In the genomic region with DNA sequence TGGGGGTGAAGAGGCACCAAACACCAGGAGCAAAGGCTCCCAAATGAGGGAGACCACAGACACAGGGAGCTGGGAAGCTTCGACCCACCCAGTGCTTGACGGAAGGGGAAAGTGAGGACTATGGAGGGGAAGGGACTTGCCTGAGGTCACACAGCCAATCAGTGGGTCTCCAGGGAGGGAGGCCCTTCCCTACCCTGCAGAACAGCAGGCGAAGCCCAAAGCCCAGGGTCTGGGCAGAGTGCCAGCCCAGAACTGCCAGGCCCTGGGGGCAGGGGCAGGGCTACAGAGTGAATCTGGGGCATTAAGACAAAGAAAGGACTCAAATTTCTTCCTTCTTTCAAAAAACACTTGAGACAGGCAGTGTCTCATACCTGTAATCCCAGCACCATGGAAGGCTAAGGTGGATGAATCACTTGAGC, we compare ENCODE assay signal across 9 cellular contexts. TPM values are rescaled to one million over a fixed set of nuclear protein-coding genes. Genes with fewer than 3 reads are reported as not detected.
DNase-seq lines count a peak whose midpoint lies in the region; ATAC-seq and TF ChIP-seq lines count a peak whose summit lies in the region.
"Had no signal": no experiment of that assay in that cellular context is flagged by ENCODE, and none has a peak within 500 bp of the region (broad histone marks: within the 10 kb centered on the region; RNA-seq: fewer than 3 reads in every experiment).

No MANE protein-coding gene starts in this region.

- H3K27me3 ChIP-seq in CD4-positive, CD25-positive, alpha-beta regulatory T cell (ENCODE audit: control insufficient read depth, insufficient read depth, low read length), result no peaks in the 10 kb centered on the region
- H3K27me3 ChIP-seq: SJSA1 had no signal

- no peaks in the 10 kb centered on the region for H3K9me3 Mint-ChIP-seq in CD4-positive, CD25-positive, alpha-beta regulatory T cell
- H3K9me3 Mint-ChIP-seq in activated T-helper 2 cell treated with anti-CD3 and anti-CD28 coated beads, Interferon-gamma antibody, Interleukin-2, Interleukin-4, amounts not matched to agents 10 μg/mL and 5 μg/mL and 100 μg/mL, durations not matched to agents 14 hours and 24 hours and 36 hours, result no peaks in the 10 kb centered on the region
- H3K9me3 Mint-ChIP-seq in memory B cell (no peaks in the 10 kb centered on the region), chondrocyte (ENCODE audit: low read depth) (no peaks in the 10 kb centered on the region)

- no peaks in the 10 kb centered on the region for H3K9me3 ChIP-seq in CD4-positive, CD25-positive, alpha-beta regulatory T cell (ENCODE audit: control insufficient read depth in 2 of 2, low read length in 2 of 2)
- H3K9me3 ChIP-seq: SJSA1 had no signal

- intact Hi-C loops in activated T-helper 2 cell treated with anti-CD3 and anti-CD28 coated beads, Interferon-gamma antibody, Interleukin-2, Interleukin-4, amounts not matched to agents 10 μg/mL and 5 μg/mL and 100 μg/mL, durations not matched to agents 14 hours and 24 hours and 36 hours (cut with micrococcal nuclease), result no loop called here

- peaks cover 6 to 91% (median 56%) of the 10 kb centered on the region in 4 donors for H3K4me1 Mint-ChIP-seq in CD4-positive, CD25-positive, alpha-beta regulatory T cell
- H3K4me1 Mint-ChIP-seq in activated T-helper 2 cell treated with anti-CD3 and anti-CD28 coated beads, Interferon-gamma antibody, Interleukin-2, Interleukin-4, amounts not matched to agents 10 μg/mL and 5 μg/mL and 100 μg/mL, durations not matched to agents 14 hours and 24 hours and 36 hours (ENCODE audit: low read depth), result peaks cover 54% of the 10 kb centered on the region
- H3K4me1 Mint-ChIP-seq in memory B cell, result peaks cover 65% of the 10 kb centered on the region
- H3K4me1 Mint-ChIP-seq in chondrocyte (ENCODE audit: low read depth), result peaks cover 79% of the 10 kb centered on the region

- H3K4me3 Mint-ChIP-seq in CD4-positive, CD25-positive, alpha-beta regulatory T cell, result peak overlapping the region; percentile 62 to 89 (median 72)
- peak overlapping the region; percentile 80 for H3K4me3 Mint-ChIP-seq in activated T-helper 2 cell treated with anti-CD3 and anti-CD28 coated beads, Interferon-gamma antibody, Interleukin-2, Interleukin-4, amounts not matched to agents 10 μg/mL and 5 μg/mL and 100 μg/mL, durations not matched to agents 14 hours and 24 hours and 36 hours (ENCODE audit: low read depth)
- peak overlapping the region; percentile 79 for H3K4me3 Mint-ChIP-seq in memory B cell
- no peak overlapping the region for H3K4me3 Mint-ChIP-seq in chondrocyte (ENCODE audit: unreplicated experiment)

- H3K27me3 Mint-ChIP-seq in CD4-positive, CD25-positive, alpha-beta regulatory T cell, result no peaks in the 10 kb centered on the region
- no peaks in the 10 kb centered on the region for H3K27me3 Mint-ChIP-seq in activated T-helper 2 cell treated with anti-CD3 and anti-CD28 coated beads, Interferon-gamma antibody, Interleukin-2, Interleukin-4, amounts not matched to agents 10 μg/mL and 5 μg/mL and 100 μg/mL, durations not matched to agents 14 hours and 24 hours and 36 hours (ENCODE audit: low read depth)
- H3K27me3 Mint-ChIP-seq in memory B cell (no peaks in the 10 kb centered on the region), chondrocyte (ENCODE audit: low read depth) (no peaks in the 10 kb centered on the region)

- H3K4me1 ChIP-seq in CD4-positive, CD25-positive, alpha-beta regulatory T cell (ENCODE audit: control insufficient read depth, insufficient read depth, low read length, poor library complexity, severe bottlenecking), result peaks cover 70% of the 10 kb centered on the region

- H3K27ac Mint-ChIP-seq in CD4-positive, CD25-positive, alpha-beta regulatory T cell, result peak overlapping the region; percentile 41 to 99 (median 99)
- H3K27ac Mint-ChIP-seq in activated T-helper 2 cell treated with anti-CD3 and anti-CD28 coated beads, Interferon-gamma antibody, Interleukin-2, Interleukin-4, amounts not matched to agents 10 μg/mL and 5 μg/mL and 100 μg/mL, durations not matched to agents 14 hours and 24 hours and 36 hours, result no peak overlapping the region
- peak overlapping the region; percentile 93 for H3K27ac Mint-ChIP-seq in memory B cell
- no peak overlapping the region for H3K27ac Mint-ChIP-seq in chondrocyte (ENCODE audit: unreplicated experiment)

- TF ChIP-seq CTCF in chondrocyte (IDR thresholded peaks at IDR 0.05), result no peak

- no peaks in the 10 kb centered on the region for H3K36me3 Mint-ChIP-seq in CD4-positive, CD25-positive, alpha-beta regulatory T cell
- peaks cover 41% of the 10 kb centered on the region for H3K36me3 Mint-ChIP-seq in activated T-helper 2 cell treated with anti-CD3 and anti-CD28 coated beads, Interferon-gamma antibody, Interleukin-2, Interleukin-4, amounts not matched to agents 10 μg/mL and 5 μg/mL and 100 μg/mL, durations not matched to agents 14 hours and 24 hours and 36 hours (ENCODE audit: low read depth)
- peaks cover 4% of the 10 kb centered on the region for H3K36me3 Mint-ChIP-seq in memory B cell
- no peaks in the 10 kb centered on the region for H3K36me3 Mint-ChIP-seq in chondrocyte (ENCODE audit: low read depth)

- peak overlapping the region; percentile 92 for H3K27ac ChIP-seq in CD4-positive, CD25-positive, alpha-beta regulatory T cell (ENCODE audit: insufficient read depth, low read length, poor library complexity, severe bottlenecking)

- H3K36me3 ChIP-seq in CD4-positive, CD25-positive, alpha-beta regulatory T cell (ENCODE audit: control insufficient read depth, insufficient read depth, low read length), result no peaks in the 10 kb centered on the region

- DNase-seq in CD4-positive, CD25-positive, alpha-beta regulatory T cell, result no peak
- peak; percentile 81 for DNase-seq in NCI-H1105 (lab: John Stamatoyannopoulos, UW)
- DNase-seq in activated T-helper 2 cell treated with anti-CD3 and anti-CD28 coated beads, Interferon-gamma antibody, Interleukin-2, Interleukin-4, amounts not matched to agents 10 μg/mL and 5 μg/mL and 100 μg/mL, durations not matched to agents 14 hours and 24 hours and 36 hours (ENCODE audit: low spot score), result no peak
- DNase-seq in memory B cell (ENCODE audit: low spot score in 2 of 2), result no peak
- no peak for DNase-seq in MV-4-11 (lab: John Stamatoyannopoulos, UW)
- no peak for DNase-seq in chondrocyte (ENCODE audit: low spot score)
- DNase-seq in NOMO-1 (lab: John Stamatoyannopoulos, UW; ENCODE audit: unreplicated experiment in 2 of 2), result no peak

- H3K4me3 ChIP-seq in CD4-positive, CD25-positive, alpha-beta regulatory T cell (ENCODE audit: low read depth, low read length), result peak overlapping the region; percentile 24

- no peak for ATAC-seq in CD4-positive, CD25-positive, alpha-beta regulatory T cell (ENCODE audit: low read depth in 2 of 2)
- ATAC-seq in memory B cell (ENCODE audit: low read depth) (no peak), HG02970 (IDR thresholded peaks at IDR 0.05; ENCODE audit: low FRiP score, unreplicated experiment) (no peak)

RNA-seq across cellular contexts. Expression of gene ECE1, which starts 45.5 kb away (rescaled TPM):
- 140 TPM for total RNA-seq in CD4-positive, CD25-positive, alpha-beta regulatory T cell
- polyA plus RNA-seq in CD4-positive, CD25-positive, alpha-beta regulatory T cell, result 10 to 100 TPM; 25.7 to 32.3 (median 27.7) TPM
- total RNA-seq in activated T-helper 2 cell treated with anti-CD3 and anti-CD28 coated beads, Interferon-gamma antibody, Interleukin-2, Interleukin-4, amounts not matched to agents 10 μg/mL and 5 μg/mL and 100 μg/mL, durations not matched to agents 14 hours and 24 hours and 36 hours, result 94.1 and 97.0 TPM in 2 replicates
- 83.7 to 99.2 TPM (median 98.5 TPM) in 3 replicates for total RNA-seq in chondrocyte

Comparison
In these comparisons a context has a peak if more than half of its experiments do, and no peak if none do; other contexts are left out.
1. H3K27ac Mint-ChIP-seq: peak in CD4-positive, CD25-positive, alpha-beta regulatory T cell (3 of 3) and memory B cell (single experiment); none in activated T-helper 2 cell treated with anti-CD3 and anti-CD28 coated beads, Interferon-gamma antibody, Interleukin-2, Interleukin-4, amounts not matched to agents 10 μg/mL and 5 μg/mL and 100 μg/mL, durations not matched to agents 14 hours and 24 hours and 36 hours (single experiment) and chondrocyte (single experiment).